ENCODE assay signal across 9 cellular contexts in the genomic region with DNA sequence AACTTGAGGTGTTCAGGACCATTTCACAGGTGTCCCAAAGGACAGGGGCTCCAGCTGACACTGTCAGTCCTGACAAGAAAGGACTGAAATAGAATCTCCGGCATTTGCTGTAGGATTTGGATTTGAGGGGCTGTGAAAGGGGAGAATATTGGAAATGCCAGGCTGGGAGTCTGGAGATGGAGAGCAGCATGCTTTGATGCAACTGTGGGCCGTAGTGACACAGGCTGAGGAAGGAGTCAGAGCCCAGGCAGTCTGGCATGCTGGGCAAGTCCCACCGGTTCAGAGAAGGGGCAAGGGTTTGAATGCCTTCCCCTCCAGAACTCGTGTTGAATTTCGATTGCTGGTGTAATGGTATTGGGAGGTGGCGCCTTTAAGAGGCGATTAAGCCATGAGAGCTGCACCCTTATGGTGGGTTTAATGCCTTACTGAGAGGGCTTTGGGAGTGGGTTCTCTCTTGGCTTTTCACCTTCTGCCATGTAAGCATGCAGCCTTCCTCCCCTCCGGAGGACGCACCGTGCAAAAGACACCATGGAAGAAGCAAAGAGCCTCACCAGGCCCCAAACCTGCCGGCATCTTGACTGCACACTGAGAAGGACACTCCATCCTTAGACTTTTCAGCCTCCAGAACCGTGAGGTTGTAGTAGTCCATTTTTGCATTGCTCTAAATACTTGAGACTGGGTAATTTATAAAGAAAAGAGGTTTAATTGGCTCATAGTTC. TPM values are rescaled to one million over a fixed set of nuclear protein-coding genes. Genes with fewer than 3 reads are reported as not detected.
DNase-seq lines count a peak whose midpoint lies in the region; ATAC-seq and TF ChIP-seq lines count a peak whose summit lies in the region.
"Had no signal": no experiment of that assay in that cellular context is flagged by ENCODE, and none has a peak within 500 bp of the region (broad histone marks: within the 10 kb centered on the region; RNA-seq: fewer than 3 reads in every experiment).

No MANE protein-coding gene starts in this region.

- peaks cover 15% of the 10 kb centered on the region for H3K4me1 Mint-ChIP-seq in GM23338

- no peaks in the 10 kb centered on the region for H3K79me2 ChIP-seq in GM23338 (replicated peaks; ENCODE audit: insufficient read depth)

- DNase-seq in GM23338 (ENCODE audit: low spot score): no peak
- no peak for DNase-seq in SJSA1 (ENCODE audit: low read depth in 1 of 2, low spot score in 2 of 2)
- DNase-seq in epithelial cell of esophagus (ENCODE audit: low read depth): peak; percentile 76
- DNase-seq in gastrocnemius medialis: no peak
- no peak for DNase-seq in NCI-H146 (lab: John Stamatoyannopoulos, UW)
- DNase-seq in NOMO-1 treated with dmso at 0.1 percent for 144 hours (lab: John Stamatoyannopoulos, UW; ENCODE audit: unreplicated experiment): no peak
- DNase-seq: T-helper 9 cell had no signal

- H3K27me3 ChIP-seq in GM23338 (ENCODE audit: insufficient read depth) (no peaks in the 10 kb centered on the region), SJSA1 (replicated peaks) (no peaks in the 10 kb centered on the region), gastrocnemius medialis (no peaks in the 10 kb centered on the region)

- no peaks in the 10 kb centered on the region for H3K36me3 ChIP-seq in GM23338 (ENCODE audit: insufficient read depth)
- no peaks in the 10 kb centered on the region for H3K36me3 ChIP-seq in SJSA1
- no peaks in the 10 kb centered on the region for H3K36me3 ChIP-seq in gastrocnemius medialis
- H3K36me3 ChIP-seq: left lung had no signal

- no peaks in the 10 kb centered on the region for H3K36me3 Mint-ChIP-seq in GM23338 (ENCODE audit: low read depth)

- H3F3A ChIP-seq in GM23338 (replicated peaks; ENCODE audit: low read depth): no peaks in the 10 kb centered on the region

- H3K4me2 ChIP-seq in GM23338: no peak overlapping the region

- no peaks in the 10 kb centered on the region for H3K9me2 ChIP-seq in GM23338 (ENCODE audit: insufficient read depth)

- ATAC-seq in GM23338 (no peak), gastrocnemius medialis (no peak), HG03571 (IDR thresholded peaks at IDR 0.05; ENCODE audit: unreplicated experiment) (no peak)

- no peaks in the 10 kb centered on the region for H4K20me1 ChIP-seq in GM23338 (replicated peaks; ENCODE audit: insufficient read depth)

- H2AFZ ChIP-seq in GM23338: 0 out of 2 replicates have a peak overlapping the region, but pooled peaks have one; percentile 38

- no peak for TF ChIP-seq CTCF in GM23338 (conservative IDR thresholded peaks at IDR 0.05; ENCODE audit: low read depth in 2 of 2)
- TF ChIP-seq CTCF in epithelial cell of esophagus (IDR thresholded peaks at IDR 0.05; ENCODE audit: insufficient read depth, low read depth, low read length, missing control alignments): no peak
- no peak for TF ChIP-seq CTCF in gastrocnemius medialis (IDR thresholded peaks at IDR 0.05 in 4 of 5, conservative IDR thresholded peaks at IDR 0.05 in 1 of 5)

- in situ Hi-C loops in gastrocnemius medialis (cut with MboI; ENCODE audit: low sequenced_read_pairs in 4 of 4): no loop called here

- no peak overlapping the region for H3K27ac Mint-ChIP-seq in GM23338

- no peak overlapping the region for H3K4me3 ChIP-seq in GM23338
- H3K4me3 ChIP-seq in SJSA1: no peak overlapping the region
- H3K4me3 ChIP-seq in epithelial cell of esophagus (ENCODE audit: low read length): no peak overlapping the region
- no peak overlapping the region for H3K4me3 ChIP-seq in gastrocnemius medialis
- H3K4me3 ChIP-seq: left lung had no signal

- H3K27ac ChIP-seq in GM23338 (ENCODE audit: low read depth) (no peak overlapping the region), SJSA1 (peak overlapping the region; percentile 97), gastrocnemius medialis (peak overlapping the region; percentile 4 to 60 (median 37))

- H3K4me1 ChIP-seq in GM23338 (ENCODE audit: insufficient read depth) (0 out of 2 replicates have a peak, but pooled peaks cover 6% of the 10 kb centered on the region), SJSA1 (replicated peaks) (peaks cover 79% of the 10 kb centered on the region), gastrocnemius medialis (no peaks in the 10 kb centered on the region)

- intact Hi-C loops in gastrocnemius medialis (cut with DNase I; ENCODE audit: low total_unique reads): no loop called here

- H3K4me3 Mint-ChIP-seq in GM23338: no peak overlapping the region

- peaks cover 11% of the 10 kb centered on the region for H3K27me3 Mint-ChIP-seq in GM23338 (ENCODE audit: insufficient read depth, low read depth, poor library complexity)

- TF ChIP-seq POLR2A in gastrocnemius medialis (IDR thresholded peaks at IDR 0.05): no peak

- H3K9me3 ChIP-seq in SJSA1 (replicated peaks) (no peaks in the 10 kb centered on the region), gastrocnemius medialis (no peaks in the 10 kb centered on the region)
- H3K9me3 ChIP-seq: left lung had no signal

- no peaks in the 10 kb centered on the region for H3K9me3 Mint-ChIP-seq in GM23338

TF ChIP-seq in GM23338, 12 proteins besides CTCF, POLR2A, EP300 and RAD21 (continues in another document):
- TF ChIP-seq NANOG (IDR thresholded peaks at IDR 0.05; ENCODE audit: borderline replicate concordance) (no peak), EZH2phosphoT487 (IDR thresholded peaks at IDR 0.05; ENCODE audit: unreplicated experiment) (no peak), EZH2 (IDR thresholded peaks at IDR 0.05; ENCODE audit: low read depth, unreplicated experiment) (no peak), ZNF331 (CRISPR knock-in tag; IDR thresholded peaks at IDR 0.05; ENCODE audit: low read depth) (no peak), CREB1 (CRISPR knock-in tag; IDR thresholded peaks at IDR 0.05; ENCODE audit: low read depth) (no peak), STAT1 (IDR thresholded peaks at IDR 0.05; ENCODE audit: unreplicated experiment) (no peak), ZNF114 (CRISPR knock-in tag; IDR thresholded peaks at IDR 0.05) (no peak), POLR2AphosphoS5 (IDR thresholded peaks at IDR 0.05; ENCODE audit: low read depth) (no peak), JUNB (IDR thresholded peaks at IDR 0.05; ENCODE audit: unreplicated experiment) (no peak)
- TF ChIP-seq, protein P1, sequence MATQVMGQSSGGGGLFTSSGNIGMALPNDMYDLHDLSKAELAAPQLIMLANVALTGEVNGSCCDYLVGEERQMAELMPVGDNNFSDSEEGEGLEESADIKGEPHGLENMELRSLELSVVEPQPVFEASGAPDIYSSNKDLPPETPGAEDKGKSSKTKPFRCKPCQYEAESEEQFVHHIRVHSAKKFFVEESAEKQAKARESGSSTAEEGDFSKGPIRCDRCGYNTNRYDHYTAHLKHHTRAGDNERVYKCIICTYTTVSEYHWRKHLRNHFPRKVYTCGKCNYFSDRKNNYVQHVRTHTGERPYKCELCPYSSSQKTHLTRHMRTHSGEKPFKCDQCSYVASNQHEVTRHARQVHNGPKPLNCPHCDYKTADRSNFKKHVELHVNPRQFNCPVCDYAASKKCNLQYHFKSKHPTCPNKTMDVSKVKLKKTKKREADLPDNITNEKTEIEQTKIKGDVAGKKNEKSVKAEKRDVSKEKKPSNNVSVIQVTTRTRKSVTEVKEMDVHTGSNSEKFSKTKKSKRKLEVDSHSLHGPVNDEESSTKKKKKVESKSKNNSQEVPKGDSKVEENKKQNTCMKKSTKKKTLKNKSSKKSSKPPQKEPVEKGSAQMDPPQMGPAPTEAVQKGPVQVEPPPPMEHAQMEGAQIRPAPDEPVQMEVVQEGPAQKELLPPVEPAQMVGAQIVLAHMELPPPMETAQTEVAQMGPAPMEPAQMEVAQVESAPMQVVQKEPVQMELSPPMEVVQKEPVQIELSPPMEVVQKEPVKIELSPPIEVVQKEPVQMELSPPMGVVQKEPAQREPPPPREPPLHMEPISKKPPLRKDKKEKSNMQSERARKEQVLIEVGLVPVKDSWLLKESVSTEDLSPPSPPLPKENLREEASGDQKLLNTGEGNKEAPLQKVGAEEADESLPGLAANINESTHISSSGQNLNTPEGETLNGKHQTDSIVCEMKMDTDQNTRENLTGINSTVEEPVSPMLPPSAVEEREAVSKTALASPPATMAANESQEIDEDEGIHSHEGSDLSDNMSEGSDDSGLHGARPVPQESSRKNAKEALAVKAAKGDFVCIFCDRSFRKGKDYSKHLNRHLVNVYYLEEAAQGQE (IDR thresholded peaks at IDR 0.05; ENCODE audit: unreplicated experiment): no peak
- TF ChIP-seq, protein P2, sequence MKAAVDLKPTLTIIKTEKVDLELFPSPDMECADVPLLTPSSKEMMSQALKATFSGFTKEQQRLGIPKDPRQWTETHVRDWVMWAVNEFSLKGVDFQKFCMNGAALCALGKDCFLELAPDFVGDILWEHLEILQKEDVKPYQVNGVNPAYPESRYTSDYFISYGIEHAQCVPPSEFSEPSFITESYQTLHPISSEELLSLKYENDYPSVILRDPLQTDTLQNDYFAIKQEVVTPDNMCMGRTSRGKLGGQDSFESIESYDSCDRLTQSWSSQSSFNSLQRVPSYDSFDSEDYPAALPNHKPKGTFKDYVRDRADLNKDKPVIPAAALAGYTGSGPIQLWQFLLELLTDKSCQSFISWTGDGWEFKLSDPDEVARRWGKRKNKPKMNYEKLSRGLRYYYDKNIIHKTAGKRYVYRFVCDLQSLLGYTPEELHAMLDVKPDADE (IDR thresholded peaks at IDR 0.05): no peak

RNA-seq across cellular contexts. Expression of a gene that starts 9.4 kb away (rescaled TPM):
- 61.9 and 64.0 TPM in 2 replicates for total RNA-seq in GM23338 (2014; rRNA removed; shearing (Covaris generic))
- 15.6 and 15.9 TPM in 2 replicates for polyA plus RNA-seq in GM23338 (2016; fragmentation: Nextera tagmentation; extraction: Ambion mirVana)
- total RNA-seq in SJSA1 (2014; rRNA removed; shearing (Covaris generic)): 175 and 192 TPM in 2 replicates
- total RNA-seq in gastrocnemius medialis: 10 to 100 TPM; 13.6 to 50.7 (median 27.0) TPM

RNA-seq across cellular contexts. Expression of a gene that starts 43.0 kb away (rescaled TPM):
- 45.9 TPM in 2 replicates for total RNA-seq in GM23338 (2014; rRNA removed; shearing (Covaris generic))
- 19.0 and 19.3 TPM in 2 replicates for polyA plus RNA-seq in GM23338 (2016; fragmentation: Nextera tagmentation; extraction: Ambion mirVana)
- total RNA-seq in SJSA1 (2014; rRNA removed; shearing (Covaris generic)): 68.0 and 77.0 TPM in 2 replicates
- total RNA-seq in gastrocnemius medialis: 10 to 100 TPM; 27.0 to 61.1 (median 50.2) TPM
